1 cellular context compared by ENCODE assay signal in the genomic region with DNA sequence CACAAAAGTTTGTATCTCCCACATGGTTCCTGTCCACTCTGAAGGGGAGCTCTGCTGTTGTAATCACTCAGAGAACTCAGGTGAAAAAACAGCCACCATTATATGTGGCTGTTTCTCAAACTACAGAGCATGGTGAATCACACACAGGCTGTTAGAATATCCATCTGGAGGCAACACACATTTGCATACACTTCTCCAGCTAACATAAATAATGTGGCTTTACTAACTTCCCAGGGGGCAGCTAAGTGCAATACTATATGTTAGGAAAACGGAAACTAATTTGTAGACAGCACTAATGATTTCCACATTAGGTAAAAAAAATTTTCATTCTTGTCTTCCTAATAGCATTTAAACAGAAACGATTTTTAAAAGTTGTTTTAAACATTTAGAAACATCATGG.
TF ChIP-seq lines count a peak whose summit lies in the region.

No MANE protein-coding gene starts in this region.

TF ChIP-seq in IMR-90, 13 proteins besides CTCF, POLR2A, EP300 and RAD21 (continued from another document):
- no peak for TF ChIP-seq CEBPB (IDR thresholded peaks at IDR 0.05; ENCODE audit: low read depth, low read length)
- no peak for TF ChIP-seq BHLHE40 (IDR thresholded peaks at IDR 0.05; ENCODE audit: low read depth, low read length)
- TF ChIP-seq NFE2L2 (IDR thresholded peaks at IDR 0.05; ENCODE audit: low read depth, low read length) = no peak
- TF ChIP-seq FOS (IDR thresholded peaks at IDR 0.05; ENCODE audit: low read depth, low read length) = no peak
- TF ChIP-seq MXI1 (IDR thresholded peaks at IDR 0.05; ENCODE audit: borderline replicate concordance, low read depth, low read length) = no peak
- TF ChIP-seq RCOR1 (IDR thresholded peaks at IDR 0.05; ENCODE audit: insufficient replicate concordance, low read length) = no peak
- no peak for TF ChIP-seq MAZ (IDR thresholded peaks at IDR 0.05; ENCODE audit: borderline replicate concordance, low read depth, low read length)
